In the genomic region with DNA sequence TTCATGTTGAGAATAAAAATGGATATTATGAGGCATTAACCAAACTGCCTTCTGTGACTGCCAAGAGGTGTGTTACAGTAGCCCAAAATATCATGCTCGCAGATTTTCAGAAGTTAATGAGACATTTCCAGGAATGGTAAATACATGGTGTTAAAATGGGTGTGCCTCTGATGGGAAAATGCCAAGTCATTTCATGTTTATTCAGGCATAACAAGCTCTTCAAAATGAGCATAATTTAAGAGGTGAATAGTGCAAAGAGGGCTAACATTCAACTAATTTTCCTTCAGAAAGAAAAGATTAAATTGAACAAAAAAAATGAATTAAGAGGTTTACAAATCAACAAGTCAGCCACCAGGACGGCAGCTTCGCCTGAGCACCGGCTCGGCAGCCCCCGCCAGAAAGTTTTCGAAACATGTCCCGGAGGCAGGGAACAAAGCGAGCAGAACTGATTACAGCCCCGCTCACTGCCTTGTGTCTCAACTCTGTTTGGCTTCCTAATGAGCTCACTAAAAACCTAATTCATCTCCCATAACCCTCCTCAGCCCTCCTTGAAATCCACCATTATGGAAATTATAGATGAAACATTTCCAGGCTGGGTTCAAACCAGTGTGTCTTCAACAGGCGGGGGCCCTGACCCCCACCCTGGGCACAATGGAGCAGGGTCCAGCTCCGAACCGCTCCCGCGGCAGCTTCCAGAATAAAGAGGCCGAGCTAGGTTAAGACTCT, we compare ENCODE assay signal across 11 cellular contexts. TPM values are rescaled to one million over a fixed set of nuclear protein-coding genes. Genes with fewer than 3 reads are reported as not detected.
DNase-seq lines count a peak whose midpoint lies in the region; ATAC-seq and TF ChIP-seq lines count a peak whose summit lies in the region.
"Had no signal": no experiment of that assay in that cellular context is flagged by ENCODE, and none has a peak within 500 bp of the region (broad histone marks: within the 10 kb centered on the region; RNA-seq: fewer than 3 reads in every experiment).

No MANE protein-coding gene starts in this region.

- no peak overlapping the region for H3K23ac ChIP-seq in mesendoderm (ENCODE audit: low read length)

- H3K9me3 ChIP-seq in esophagus muscularis mucosa, result no peaks in the 10 kb centered on the region
- H3K9me3 ChIP-seq in uterus, result no peaks in the 10 kb centered on the region

- TF ChIP-seq POLR2A in esophagus muscularis mucosa (IDR thresholded peaks at IDR 0.05; ENCODE audit: low read depth) (no peak), uterus (IDR thresholded peaks at IDR 0.05) (no peak)

- no peak overlapping the region for H3K56ac ChIP-seq in mesendoderm (ENCODE audit: low read length)

- H2BK15ac ChIP-seq in mesendoderm (replicated peaks; ENCODE audit: low read depth), result no peak overlapping the region

- H3K27ac ChIP-seq in esophagus muscularis mucosa (replicated peaks in 1 of 4), result peak overlapping the region; percentile 48 to 77 (median 58)
- H3K27ac ChIP-seq in mesendoderm (ENCODE audit: low read depth, low read length), result no peak overlapping the region
- H3K27ac ChIP-seq in uterus, result peak overlapping the region; percentile 78 to 80
- H3K27ac ChIP-seq: 22Rv1, parathyroid adenoma had no signal

- H3K36me3 ChIP-seq in esophagus muscularis mucosa (peaks cover 0 to 5% (median 0%) of the 10 kb centered on the region in 4 donors), mesendoderm (ENCODE audit: control insufficient read depth, insufficient read depth, low read length) (no peaks in the 10 kb centered on the region), uterus (no peaks in the 10 kb centered on the region)

- TF ChIP-seq CTCF in esophagus muscularis mucosa (IDR thresholded peaks at IDR 0.05), result no peak
- TF ChIP-seq CTCF in uterus (IDR thresholded peaks at IDR 0.05), result no peak

- H3K79me1 ChIP-seq in mesendoderm (ENCODE audit: low read length), result no peaks in the 10 kb centered on the region

- H4K8ac ChIP-seq in mesendoderm (ENCODE audit: low read depth, low read length), result peak overlapping the region; percentile 89

- no peak overlapping the region for H3K9ac ChIP-seq in mesendoderm (ENCODE audit: low read length)
- H3K9ac ChIP-seq: parathyroid adenoma had no signal

- WGBS in esophagus muscularis mucosa, result 65% methylated on average over 16 of the region's 16 CpGs
- no CpG with 5 or more reads among the region's 16 CpGs for WGBS in mesendoderm (ENCODE audit: extremely low coverage, insufficient coverage, low lambda C conversion rate)

- no peaks in the 10 kb centered on the region for H3K79me2 ChIP-seq in mesendoderm (ENCODE audit: control insufficient read depth, insufficient read depth, low read length)
- H3K79me2 ChIP-seq: parathyroid adenoma had no signal

- H3K27me3 ChIP-seq in esophagus muscularis mucosa, result no peaks in the 10 kb centered on the region
- no peaks in the 10 kb centered on the region for H3K27me3 ChIP-seq in mesendoderm (ENCODE audit: insufficient read depth, low read length, poor library complexity)
- no peaks in the 10 kb centered on the region for H3K27me3 ChIP-seq in uterus

- no peak for ATAC-seq in HG03378 (IDR thresholded peaks at IDR 0.05; ENCODE audit: unreplicated experiment)

- DNase-seq in NCI-H1417 (lab: John Stamatoyannopoulos, UW), result peak; percentile 18 to 73 (median 52)
- DNase-seq in NCI-H1417 treated with DMSO at 0.1 percent for 48 hours (lab: John Stamatoyannopoulos, UW), result no peak
- DNase-seq in esophagus muscularis mucosa (ENCODE audit: extremely low spot score), result no peak
- DNase-seq in mesendoderm, result no peak
- DNase-seq in uterus, result peak; percentile 72 to 74
- DNase-seq in activated CD4-positive, CD25-positive, alpha-beta regulatory T cell (lab: John Stamatoyannopoulos, UW), result no peak
- no peak for DNase-seq in NCI-H524 treated with DMSO at 0.1 percent for 48 hours (lab: John Stamatoyannopoulos, UW)
- DNase-seq: T-helper 2 cell had no signal

- H4K5ac ChIP-seq in mesendoderm (ENCODE audit: low read length), result no peak overlapping the region

- TF ChIP-seq EP300 in esophagus muscularis mucosa (IDR thresholded peaks at IDR 0.05), result no peak

- H3K4me1 ChIP-seq in esophagus muscularis mucosa (peaks cover 40 to 69% (median 49%) of the 10 kb centered on the region in 4 donors), mesendoderm (ENCODE audit: control insufficient read depth, low read depth, low read length) (no peaks in the 10 kb centered on the region), uterus (no peaks in the 10 kb centered on the region)
- H3K4me1 ChIP-seq: parathyroid adenoma had no signal

- H2BK120ac ChIP-seq in mesendoderm (ENCODE audit: low read depth, low read length), result no peak overlapping the region

- H3K4me3 ChIP-seq in esophagus muscularis mucosa, result peak overlapping the region in 1 of 4 donors; percentile 3
- no peak overlapping the region for H3K4me3 ChIP-seq in mesendoderm (ENCODE audit: low read length)
- H3K4me3 ChIP-seq in uterus, result no peak overlapping the region

- no peak overlapping the region for H3K4ac ChIP-seq in mesendoderm (ENCODE audit: low read depth, low read length)

- H3K18ac ChIP-seq in mesendoderm (ENCODE audit: low read length), result peak overlapping the region; percentile 47

- no peak overlapping the region for H3K4me2 ChIP-seq in mesendoderm (ENCODE audit: low read length)

- intact Hi-C loops in esophagus muscularis mucosa (cut with DNase I), result no loop called here
- intact Hi-C loops in uterus (cut with DNase I; ENCODE audit: low total_unique reads), result no loop called here

- no peak overlapping the region for H2BK5ac ChIP-seq in mesendoderm (ENCODE audit: low read length)

- no peak overlapping the region for H2AK5ac ChIP-seq in mesendoderm (ENCODE audit: low read length)

RNA-seq across cellular contexts. Expression of a gene that starts 44.0 kb away (rescaled TPM):
- total RNA-seq in esophagus muscularis mucosa (100 to 1,000 TPM in 1 of 4 donors, 10 to 100 TPM in 3; 53.8 to 106 (median 63.3) TPM), uterus (100 to 1,000 TPM in 2 of 4 donors, 10 to 100 TPM in 2; 84.0 to 184 (median 112) TPM)
- polyA plus RNA-seq in mesendoderm (2013, experiment 1 of 2), result 0.14 TPM
- polyA plus RNA-seq in mesendoderm (2013, experiment 2 of 2), result 0.20 TPM

Comparison
In these comparisons a context has a peak if more than half of its experiments do, and no peak if none do; other contexts are left out.
1. DNase-seq: peak in NCI-H1417 (3 of 3) and uterus (2 of 2); none in NCI-H1417 treated with DMSO at 0.1 percent for 48 hours (single experiment), esophagus muscularis mucosa (single experiment), mesendoderm (single experiment), activated CD4-positive, CD25-positive, alpha-beta regulatory T cell (0 of 4) and NCI-H524 treated with DMSO at 0.1 percent for 48 hours (single experiment).